Comparison of ENCODE assay signal across 25 cellular contexts in the genomic region with DNA sequence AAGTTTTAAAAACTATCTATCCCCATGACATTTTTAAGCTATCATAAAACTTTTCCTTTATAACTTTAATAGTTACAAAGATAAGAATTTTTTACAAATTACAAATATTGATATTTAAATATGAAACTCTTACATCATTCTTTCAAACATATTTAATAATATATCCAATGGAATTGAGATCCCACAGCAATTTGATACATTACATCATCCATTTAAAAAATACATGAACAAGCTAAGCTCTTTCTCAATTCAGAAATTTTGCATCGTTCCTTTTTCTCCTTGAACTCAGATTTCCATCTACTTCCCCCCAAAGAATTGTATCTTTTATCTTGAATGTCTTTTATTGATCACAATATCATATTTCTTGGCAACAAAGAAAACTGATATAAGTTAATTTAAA.
"Had no signal": no experiment of that assay in that cellular context is flagged by ENCODE, and none has a peak within 500 bp of the region (broad histone marks: within the 10 kb centered on the region; RNA-seq: fewer than 3 reads in every experiment).

No MANE protein-coding gene starts in this region.

- H3K36me3 ChIP-seq: neural progenitor cell, neutrophil, sigmoid colon, uterus had no signal

- H3K4me1 ChIP-seq: left ventricle myocardium inferior, neural progenitor cell, sigmoid colon, tibial nerve, uterus had no signal

- H2AFZ ChIP-seq: hepatocyte, neural progenitor cell had no signal

- H3K27me3 ChIP-seq: hepatocyte, neural progenitor cell, neutrophil, sigmoid colon, tibial nerve, uterus had no signal

- H3K4me2 ChIP-seq: hepatocyte, neural progenitor cell, smooth muscle cell had no signal

- H3K9ac ChIP-seq: neural progenitor cell had no signal

- H3K9me3 ChIP-seq: uterus had no signal

- ATAC-seq: natural killer cell; right cardiac atrium; stimulated activated memory B cell treated with anti-CD40 and anti-IgM and Interleukin-4, amounts not matched to agents 10 μg/mL and 1 μg/mL and 100 μg/mL, for 72 hours; stimulated activated naive CD8-positive, alpha-beta T cell treated with anti-CD3 and anti-CD28 coated beads, Interleukin-15, amount 100 ng/mL, for 72 hours had no signal

- H3K27ac ChIP-seq: hepatocyte, left ventricle myocardium inferior, neural progenitor cell, neutrophil, sigmoid colon, tibial nerve, uterus had no signal

- H3K4me3 ChIP-seq: hepatocyte, left ventricle myocardium inferior, lung, neural progenitor cell, sigmoid colon, smooth muscle cell, tibial nerve, uterus had no signal

- DNase-seq: islet precursor cell; left ventricle myocardium inferior; mesendoderm; naive B cell; natural killer cell; nephron progenitor cell; occipital lobe; retina; right cardiac atrium; sigmoid colon; stimulated activated CD4-positive, alpha-beta T cell treated with anti-CD3 and anti-CD28 coated beads, Interleukin-1b, Interleukin-23, amount 100 ng/mL, for 48 hours; stimulated activated CD4-positive, alpha-beta T cell treated with anti-CD3 and anti-CD28 coated beads, Interleukin-2, amount 100 ng/mL, for 48 hours; stimulated activated CD4-positive, alpha-beta T cell treated with anti-CD3 and anti-CD28 coated beads, Interleukin-4, amount 100 ng/mL, for 4 hours; stimulated activated CD8-positive, alpha-beta memory T cell treated with anti-CD3 and anti-CD28 coated beads, Interleukin-4, amount 100 ng/mL, for 48 hours; stimulated activated naive CD4-positive, alpha-beta T cell treated with Interleukin-2 at 50 U/mL for 16 hours; stimulated activated naive CD8-positive, alpha-beta T cell treated with anti-CD3 and anti-CD28 coated beads, Interleukin-15, amount 100 ng/mL, for 72 hours; substantia nigra; uterus had no signal

- H3K79me2 ChIP-seq: hepatocyte had no signal
